In the genomic region with DNA sequence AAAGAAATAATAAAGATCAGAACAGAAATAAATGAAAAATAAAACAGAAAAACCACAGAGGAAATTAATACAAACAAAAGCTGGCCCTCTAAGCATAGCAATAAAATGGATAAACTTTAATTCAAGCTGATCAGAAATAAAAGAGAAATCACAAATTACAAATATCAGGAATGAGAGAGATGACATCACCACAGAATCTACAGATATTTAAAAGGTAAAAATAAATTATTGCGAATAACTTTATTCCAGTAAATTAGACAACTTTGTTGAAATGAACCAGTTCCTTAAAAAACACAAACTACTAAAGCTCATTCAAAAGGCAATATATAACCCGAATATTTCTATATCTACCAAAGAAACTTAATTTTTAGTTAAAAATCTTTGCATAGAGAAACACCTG, we compare ENCODE assay signal across 28 cellular contexts.
DNase-seq lines count a peak whose midpoint lies in the region; ATAC-seq, FAIRE-seq and TF ChIP-seq lines count a peak whose summit lies in the region.
"Had no signal": no experiment of that assay in that cellular context is flagged by ENCODE, and none has a peak within 500 bp of the region (broad histone marks: within the 10 kb centered on the region; RNA-seq: fewer than 3 reads in every experiment).

No MANE protein-coding gene starts in this region.

- CTCF ChIA-PET in HepG2 (lab: Yijun Ruan, JAX; ENCODE audit: low intra/inter-chr PET ratio, low total read pairs) (no interaction called here), HEK293 (lab: Yijun Ruan, JAX) (no interaction called here)

- TF ChIP-seq CTCF in HepG2 (CRISPR knock-in tag; IDR thresholded peaks at IDR 0.05) (no peak), right lobe of liver (IDR thresholded peaks at IDR 0.05) (no peak), HEK293 (tag by site-specific recombination; IDR thresholded peaks at IDR 0.05) (no peak), osteocyte (IDR thresholded peaks at IDR 0.05) (no peak)

- no peak overlapping the region for H2AFZ ChIP-seq in HepG2 (ENCODE audit: low read length)

- no peak overlapping the region for H3K27ac ChIP-seq in HepG2 (ENCODE audit: extremely low read length, insufficient read depth, low read length)
- H3K27ac ChIP-seq in right lobe of liver = no peak overlapping the region
- no peak overlapping the region for H3K27ac ChIP-seq in HEK293 (ENCODE audit: extremely low read depth, low read depth, low read length)
- H3K27ac ChIP-seq: A549, BLaER1 had no signal

- H3K27me3 Mint-ChIP-seq in osteocyte (ENCODE audit: unreplicated experiment) = no peaks in the 10 kb centered on the region
- H3K27me3 Mint-ChIP-seq: CD4-positive, alpha-beta memory T cell; CD4-positive, CD25-positive, alpha-beta regulatory T cell; CD8-positive, alpha-beta memory T cell had no signal

- H3K4me3 Mint-ChIP-seq in osteocyte (ENCODE audit: unreplicated experiment) = peak overlapping the region; percentile 14
- H3K4me3 Mint-ChIP-seq: CD14-positive monocyte; CD4-positive, alpha-beta memory T cell; CD4-positive, CD25-positive, alpha-beta regulatory T cell; CD8-positive, alpha-beta memory T cell had no signal

- no peaks in the 10 kb centered on the region for H3K79me2 ChIP-seq in HepG2 (ENCODE audit: insufficient read depth, low read length)

- POLR2A ChIA-PET in HepG2 (lab: Yijun Ruan, JAX) = no interaction called here
- POLR2A ChIA-PET in HEK293 (lab: Yijun Ruan, JAX) = no interaction called here

- no peak for TF ChIP-seq RAD21 in HepG2 (CRISPR knock-in tag; IDR thresholded peaks at IDR 0.05)

- no peaks in the 10 kb centered on the region for H4K20me1 ChIP-seq in HepG2 (ENCODE audit: insufficient read depth, low read length)
- H4K20me1 ChIP-seq: BLaER1 had no signal

- H3K4me3 ChIP-seq in HepG2 (replicated peaks in 1 of 3; ENCODE audit: insufficient read depth in 1 of 3, low read depth in 2 of 3, low read length in 3 of 3) = no peak overlapping the region
- no peak overlapping the region for H3K4me3 ChIP-seq in right lobe of liver
- no peak overlapping the region for H3K4me3 ChIP-seq in HEK293 (ENCODE audit: low read depth, low read length)
- H3K4me3 ChIP-seq: A549, BLaER1, GM12878 had no signal

- peaks cover 25% of the 10 kb centered on the region for H3K4me1 Mint-ChIP-seq in osteocyte (ENCODE audit: unreplicated experiment)
- H3K4me1 Mint-ChIP-seq: CD4-positive, alpha-beta memory T cell; CD4-positive, CD25-positive, alpha-beta regulatory T cell; CD8-positive, alpha-beta memory T cell had no signal

- intact Hi-C loops in HepG2 (cut with micrococcal nuclease; ENCODE audit: unreplicated experiment) = no loop called here
- intact Hi-C loops in right lobe of liver (cut with DNase I) = no loop called here

- ATAC-seq in HepG2 = no peak
- no peak for ATAC-seq in right lobe of liver
- no peak for ATAC-seq in HG02938 (IDR thresholded peaks at IDR 0.05; ENCODE audit: unreplicated experiment)
- ATAC-seq: A549, GM12878 had no signal

- no peaks in the 10 kb centered on the region for H3K36me3 Mint-ChIP-seq in osteocyte (ENCODE audit: unreplicated experiment)
- H3K36me3 Mint-ChIP-seq: CD14-positive monocyte; CD4-positive, alpha-beta memory T cell; CD4-positive, CD25-positive, alpha-beta regulatory T cell; CD8-positive, alpha-beta memory T cell had no signal

- H3K9me3 ChIP-seq in HepG2 (ENCODE audit: low read length) (no peaks in the 10 kb centered on the region), right lobe of liver (no peaks in the 10 kb centered on the region), HEK293 (ENCODE audit: control insufficient read depth, insufficient read depth, low read depth, low read length) (no peaks in the 10 kb centered on the region)
- H3K9me3 ChIP-seq: A549, BE2C, BLaER1 had no signal

- WGBS in HepG2 (ENCODE audit: low lambda C conversion rate) = 48% methylated on average over 2 of the region's 2 CpGs
- 51% methylated on average over 2 of the region's 2 CpGs for WGBS in right lobe of liver (ENCODE audit: insufficient coverage, low coverage, low lambda C conversion rate, missing lambda C conversion rate)

- no peak for TF ChIP-seq POLR2A in HepG2 (IDR thresholded peaks at IDR 0.05; ENCODE audit: insufficient read depth in 1 of 2, low read depth in 2 of 2, low read length in 2 of 2)
- no peak for TF ChIP-seq POLR2A in right lobe of liver (IDR thresholded peaks at IDR 0.05)

- H3K36me3 ChIP-seq in HepG2 (replicated peaks in 1 of 2; ENCODE audit: control insufficient read depth in 1 of 2, insufficient read depth in 2 of 2, low read length in 2 of 2) (no peaks in the 10 kb centered on the region), right lobe of liver (no peaks in the 10 kb centered on the region), HEK293 (ENCODE audit: control insufficient read depth in 2 of 2, insufficient read depth in 1 of 2, low read length in 2 of 2) (no peaks in the 10 kb centered on the region)
- H3K36me3 ChIP-seq: BE2C, BLaER1 had no signal

- no peaks in the 10 kb centered on the region for H3K4me1 ChIP-seq in HepG2 (ENCODE audit: insufficient read depth, low read length)
- H3K4me1 ChIP-seq in right lobe of liver = no peaks in the 10 kb centered on the region
- H3K4me1 ChIP-seq in HEK293 (ENCODE audit: control insufficient read depth, insufficient read depth, low read length) = no peaks in the 10 kb centered on the region
- H3K4me1 ChIP-seq: A549, BE2C, BLaER1 had no signal

- peaks cover 5% of the 10 kb centered on the region for H3K9me3 Mint-ChIP-seq in osteocyte (ENCODE audit: unreplicated experiment)

- in situ Hi-C loops in HepG2 (cut with HindIII; ENCODE audit: extremely low pct_ligation_motif_present, low pct_unique_long_range_greater_than_20kb) = no loop called here

- no peak overlapping the region for H3K9ac ChIP-seq in HepG2 (ENCODE audit: insufficient read depth, low read depth, low read length)
- H3K9ac ChIP-seq: BLaER1 had no signal

- peak overlapping the region; percentile 29 for H3K27ac Mint-ChIP-seq in osteocyte (ENCODE audit: unreplicated experiment)
- H3K27ac Mint-ChIP-seq: CD4-positive, alpha-beta memory T cell; CD4-positive, CD25-positive, alpha-beta regulatory T cell; CD8-positive, alpha-beta memory T cell had no signal

- no peak for DNase-seq in HepG2 (ENCODE audit: low spot score)
- no peak for DNase-seq in right lobe of liver
- DNase-seq in osteocyte (ENCODE audit: extremely low spot score, unreplicated experiment) = no peak
- no peak for DNase-seq in AG08396 (ENCODE audit: low spot score)
- no peak for DNase-seq in HuH-7.5 (ENCODE audit: low spot score)
- DNase-seq: 8988T; BE2C; C1 segment of cervical spinal cord; CD4-positive, alpha-beta memory T cell; CD4-positive, CD25-positive, alpha-beta regulatory T cell; CD8-positive, alpha-beta memory T cell; COR-L47; DMS 273 treated with DMSO at 0.1 percent for 48 hours; DMS153; DMS53; DMS79; DND-41; EL; GDM1 had no signal

- TF ChIP-seq EP300 in HepG2 (IDR thresholded peaks at IDR 0.05; ENCODE audit: low read depth in 2 of 2, low read length in 2 of 2) (no peak), HepG2 (CRISPR knock-in tag; IDR thresholded peaks at IDR 0.05; ENCODE audit: borderline replicate concordance) (no peak)

- no peak for FAIRE-seq in HepG2 (lab: Jason Lieb, UNC)
- peak; percentile 55 for FAIRE-seq in islet of Langerhans (lab: Jason Lieb, UNC)
- FAIRE-seq: A549, GM12878, GM12892, GM18507 had no signal

- no peak overlapping the region for H3K4me2 ChIP-seq in HepG2 (ENCODE audit: low read depth, low read length)
- H3K4me2 ChIP-seq: A549, BLaER1 had no signal

- H3K27me3 ChIP-seq in HepG2 (ENCODE audit: control insufficient read depth in 1 of 2, insufficient read depth in 2 of 2, low read length in 2 of 2) = no peaks in the 10 kb centered on the region; a peak in 1 of 5 replicates
- no peaks in the 10 kb centered on the region for H3K27me3 ChIP-seq in right lobe of liver
- H3K27me3 ChIP-seq: BE2C, BLaER1 had no signal

- BruUV-seq in HepG2 (replicated peaks; lab: Mats Ljungman, UMichigan) = no TSS peak

TF ChIP-seq in HepG2, 621 proteins besides CTCF, POLR2A, EP300 and RAD21:
- peak; percentile 64 for TF ChIP-seq ATF7 (IDR thresholded peaks at IDR 0.05)
- TF ChIP-seq ATF7 (CRISPR knock-in tag; IDR thresholded peaks at IDR 0.05) = no peak
- TF ChIP-seq SYNCRIP (IDR thresholded peaks at IDR 0.05; ENCODE audit: insufficient read depth, low read depth, low read length) = no peak
- no peak for TF ChIP-seq ZNF772 (CRISPR knock-in tag; IDR thresholded peaks at IDR 0.05)

TF ChIP-seq in HEK293, 187 proteins besides CTCF, POLR2A, EP300 and RAD21:
- TF ChIP-seq ZNF404 (tag by site-specific recombination; IDR thresholded peaks at IDR 0.05) = no peak
- TF ChIP-seq, protein P1, sequence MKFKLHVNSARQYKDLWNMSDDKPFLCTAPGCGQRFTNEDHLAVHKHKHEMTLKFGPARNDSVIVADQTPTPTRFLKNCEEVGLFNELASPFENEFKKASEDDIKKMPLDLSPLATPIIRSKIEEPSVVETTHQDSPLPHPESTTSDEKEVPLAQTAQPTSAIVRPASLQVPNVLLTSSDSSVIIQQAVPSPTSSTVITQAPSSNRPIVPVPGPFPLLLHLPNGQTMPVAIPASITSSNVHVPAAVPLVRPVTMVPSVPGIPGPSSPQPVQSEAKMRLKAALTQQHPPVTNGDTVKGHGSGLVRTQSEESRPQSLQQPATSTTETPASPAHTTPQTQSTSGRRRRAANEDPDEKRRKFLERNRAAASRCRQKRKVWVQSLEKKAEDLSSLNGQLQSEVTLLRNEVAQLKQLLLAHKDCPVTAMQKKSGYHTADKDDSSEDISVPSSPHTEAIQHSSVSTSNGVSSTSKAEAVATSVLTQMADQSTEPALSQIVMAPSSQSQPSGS (tag by site-specific recombination; IDR thresholded peaks at IDR 0.05; ENCODE audit: low read depth) = peak; percentile 51
